In genomic region chr3:49357466-49358216, GRCh38 we compare ENCODE assay signal across 8 cellular contexts. TPM values are rescaled to one million over a fixed set of nuclear protein-coding genes. Genes with fewer than 3 reads are reported as not detected.
DNase-seq lines count a peak whose midpoint lies in the region; ATAC-seq and TF ChIP-seq lines count a peak whose summit lies in the region.

No MANE protein-coding gene starts in this region.

- H3K27ac Mint-ChIP-seq in activated CD8-positive, alpha-beta T cell treated with anti-CD3 and anti-CD28 coated beads, Interleukin-2, amount 10 ng/mL, durations not matched to agents 7 days and 5 days: peak overlapping the region; percentile 88
- peak overlapping the region; percentile 98 for H3K27ac Mint-ChIP-seq in stimulated activated naive B cell treated with anti-CD40 and anti-IgM and Interleukin-4, amounts not matched to agents 10 μg/mL and 1 μg/mL and 100 μg/mL, for 72 hours

- peaks cover 26% of the 10 kb centered on the region for H3K4me1 ChIP-seq in effector memory CD4-positive, alpha-beta T cell (ENCODE audit: control insufficient read depth, insufficient read depth, low read length, poor library complexity, severe bottlenecking)

- DNase-seq in AG09319 (ENCODE audit: extremely low read depth, low read depth): peak; percentile 70
- peak; percentile 62 for DNase-seq in activated CD8-positive, alpha-beta T cell treated with anti-CD3 and anti-CD28 coated beads, Interleukin-2, amount 10 ng/mL, durations not matched to agents 7 days and 5 days
- DNase-seq in effector memory CD4-positive, alpha-beta T cell: peak; percentile 23 to 26 (median 25)
- DNase-seq in mesenteric fat pad (ENCODE audit: low spot score): peak; percentile 91
- DNase-seq in stimulated activated naive B cell treated with anti-CD40 and anti-IgM and Interleukin-4, amounts not matched to agents 10 μg/mL and 1 μg/mL and 100 μg/mL, for 72 hours: peak; percentile 21

- ATAC-seq in GM19452 (IDR thresholded peaks at IDR 0.05; ENCODE audit: unreplicated experiment) (peak; percentile 6), GM18519 (IDR thresholded peaks at IDR 0.05; ENCODE audit: low FRiP score, unreplicated experiment) (no peak)
- ATAC-seq in activated CD8-positive, alpha-beta T cell treated with anti-CD3 and anti-CD28 coated beads, Interleukin-2, amount 10 ng/mL, durations not matched to agents 7 days and 5 days: peak; percentile 54
- ATAC-seq in stimulated activated naive B cell treated with anti-CD40 and anti-IgM and Interleukin-4, amounts not matched to agents 10 μg/mL and 1 μg/mL and 100 μg/mL, for 72 hours (replicated peaks): peak; percentile 43 to 54

- H3K36me3 ChIP-seq in KOPT-K1 (ENCODE audit: insufficient read depth, low read length): peaks cover 58% of the 10 kb centered on the region
- H3K36me3 ChIP-seq in effector memory CD4-positive, alpha-beta T cell (ENCODE audit: control insufficient read depth, insufficient read depth, low read length): peaks cover 26% of the 10 kb centered on the region

- H3K9me3 ChIP-seq in KOPT-K1 (ENCODE audit: insufficient read depth, low read length, poor library complexity, severe bottlenecking): no peaks in the 10 kb centered on the region
- H3K9me3 ChIP-seq in effector memory CD4-positive, alpha-beta T cell (ENCODE audit: control insufficient read depth, low read length): no peaks in the 10 kb centered on the region

- no peaks in the 10 kb centered on the region for H3K27me3 ChIP-seq in effector memory CD4-positive, alpha-beta T cell (replicated peaks; ENCODE audit: control insufficient read depth, insufficient read depth, low read length, poor library complexity, severe bottlenecking)

- peaks cover 46% of the 10 kb centered on the region for H3K4me1 Mint-ChIP-seq in activated CD8-positive, alpha-beta T cell treated with anti-CD3 and anti-CD28 coated beads, Interleukin-2, amount 10 ng/mL, durations not matched to agents 7 days and 5 days (ENCODE audit: low read depth)
- H3K4me1 Mint-ChIP-seq in stimulated activated naive B cell treated with anti-CD40 and anti-IgM and Interleukin-4, amounts not matched to agents 10 μg/mL and 1 μg/mL and 100 μg/mL, for 72 hours: peaks cover 27 to 43% of the 10 kb centered on the region in 2 donors

- H3K4me3 ChIP-seq in effector memory CD4-positive, alpha-beta T cell (ENCODE audit: insufficient read depth, low read depth, low read length, poor library complexity, severe bottlenecking): peak overlapping the region; percentile 59

- no peak for TF ChIP-seq CTCF in AG09319 (IDR thresholded peaks at IDR 0.05; ENCODE audit: low read depth, low read length)

- H3K27me3 Mint-ChIP-seq in activated CD8-positive, alpha-beta T cell treated with anti-CD3 and anti-CD28 coated beads, Interleukin-2, amount 10 ng/mL, durations not matched to agents 7 days and 5 days (ENCODE audit: low read depth): no peaks in the 10 kb centered on the region
- no peaks in the 10 kb centered on the region for H3K27me3 Mint-ChIP-seq in stimulated activated naive B cell treated with anti-CD40 and anti-IgM and Interleukin-4, amounts not matched to agents 10 μg/mL and 1 μg/mL and 100 μg/mL, for 72 hours

- POLR2A ChIA-PET in activated CD8-positive, alpha-beta T cell treated with anti-CD3 and anti-CD28 coated beads, Interleukin-2, amount 10 ng/mL, durations not matched to agents 7 days and 5 days (lab: Charles Lee): interaction anchor here (0.9 to 3.2 kb wide), 5 partner anchors 18 to 264 kb away, joined by 3 to 36 read pairs (median 4); partner anchors contain the start of genes NICN1, QRICH1, RHOA and TCTA

- CTCF ChIA-PET in activated CD8-positive, alpha-beta T cell treated with anti-CD3 and anti-CD28 coated beads, Interleukin-2, amount 10 ng/mL, durations not matched to agents 7 days and 5 days (lab: Charles Lee): interaction anchor here (1.5 to 7.9 kb wide), 3 partner anchors 12 to 92 kb away, joined by 4 to 53 read pairs (median 10); partner anchors contain the start of gene USP4

- peak overlapping the region; percentile 95 for H3K4me3 Mint-ChIP-seq in activated CD8-positive, alpha-beta T cell treated with anti-CD3 and anti-CD28 coated beads, Interleukin-2, amount 10 ng/mL, durations not matched to agents 7 days and 5 days
- H3K4me3 Mint-ChIP-seq in stimulated activated naive B cell treated with anti-CD40 and anti-IgM and Interleukin-4, amounts not matched to agents 10 μg/mL and 1 μg/mL and 100 μg/mL, for 72 hours: peak overlapping the region; percentile 95 to 98

- H3K36me3 Mint-ChIP-seq in activated CD8-positive, alpha-beta T cell treated with anti-CD3 and anti-CD28 coated beads, Interleukin-2, amount 10 ng/mL, durations not matched to agents 7 days and 5 days (ENCODE audit: low read depth): peaks cover 59% of the 10 kb centered on the region
- H3K36me3 Mint-ChIP-seq in stimulated activated naive B cell treated with anti-CD40 and anti-IgM and Interleukin-4, amounts not matched to agents 10 μg/mL and 1 μg/mL and 100 μg/mL, for 72 hours: peaks cover 45 to 51% of the 10 kb centered on the region in 2 donors

- H3K27ac ChIP-seq in KOPT-K1 (ENCODE audit: low read depth, low read length, poor library complexity, severe bottlenecking): peak overlapping the region; percentile 73
- H3K27ac ChIP-seq in effector memory CD4-positive, alpha-beta T cell (ENCODE audit: insufficient read depth, low read length, poor library complexity, severe bottlenecking): peak overlapping the region; percentile 78

- no peaks in the 10 kb centered on the region for H3K9me3 Mint-ChIP-seq in activated CD8-positive, alpha-beta T cell treated with anti-CD3 and anti-CD28 coated beads, Interleukin-2, amount 10 ng/mL, durations not matched to agents 7 days and 5 days (ENCODE audit: insufficient read depth)
- no peaks in the 10 kb centered on the region for H3K9me3 Mint-ChIP-seq in stimulated activated naive B cell treated with anti-CD40 and anti-IgM and Interleukin-4, amounts not matched to agents 10 μg/mL and 1 μg/mL and 100 μg/mL, for 72 hours

RNA-seq across cellular contexts. Expression of gene GPX1, which starts 0.5 kb away (rescaled TPM):
- total RNA-seq in activated CD8-positive, alpha-beta T cell treated with anti-CD3 and anti-CD28 coated beads, Interleukin-2, amount 10 ng/mL, durations not matched to agents 7 days and 5 days: 100 to 1,000 TPM; 115 to 119 TPM
- 724 TPM for total RNA-seq in mesenteric fat pad

RNA-seq across cellular contexts. Expression of gene USP4, which starts 17.8 kb away (rescaled TPM):
- total RNA-seq in activated CD8-positive, alpha-beta T cell treated with anti-CD3 and anti-CD28 coated beads, Interleukin-2, amount 10 ng/mL, durations not matched to agents 7 days and 5 days: 10 to 100 TPM; 72.1 to 74.0 TPM
- 65.5 TPM for total RNA-seq in mesenteric fat pad

RNA-seq across cellular contexts. Expression of gene RHOA, which starts 54.1 kb away (rescaled TPM):
- total RNA-seq in activated CD8-positive, alpha-beta T cell treated with anti-CD3 and anti-CD28 coated beads, Interleukin-2, amount 10 ng/mL, durations not matched to agents 7 days and 5 days: 100 to 1,000 TPM; 518 to 520 TPM
- total RNA-seq in mesenteric fat pad: 563 TPM

RNA-seq across cellular contexts. Expression of gene TCTA, which starts 54.6 kb away (rescaled TPM):
- total RNA-seq in activated CD8-positive, alpha-beta T cell treated with anti-CD3 and anti-CD28 coated beads, Interleukin-2, amount 10 ng/mL, durations not matched to agents 7 days and 5 days: 10 to 100 TPM; 19.6 to 25.2 TPM
- 23.5 TPM for total RNA-seq in mesenteric fat pad

Comparison
In these comparisons a context has a peak if more than half of its experiments do, and no peak if none do; other contexts are left out.
1. DNase-seq: peak in every context shown above with its lines; median percentile 91 in mesenteric fat pad; 70 in AG09319; 62 in activated CD8-positive, alpha-beta T cell treated with anti-CD3 and anti-CD28 coated beads, Interleukin-2, amount 10 ng/mL, durations not matched to agents 7 days and 5 days; 25 in effector memory CD4-positive, alpha-beta T cell; 21 in stimulated activated naive B cell treated with anti-CD40 and anti-IgM and Interleukin-4, amounts not matched to agents 10 μg/mL and 1 μg/mL and 100 μg/mL, for 72 hours.